In the genomic region with DNA sequence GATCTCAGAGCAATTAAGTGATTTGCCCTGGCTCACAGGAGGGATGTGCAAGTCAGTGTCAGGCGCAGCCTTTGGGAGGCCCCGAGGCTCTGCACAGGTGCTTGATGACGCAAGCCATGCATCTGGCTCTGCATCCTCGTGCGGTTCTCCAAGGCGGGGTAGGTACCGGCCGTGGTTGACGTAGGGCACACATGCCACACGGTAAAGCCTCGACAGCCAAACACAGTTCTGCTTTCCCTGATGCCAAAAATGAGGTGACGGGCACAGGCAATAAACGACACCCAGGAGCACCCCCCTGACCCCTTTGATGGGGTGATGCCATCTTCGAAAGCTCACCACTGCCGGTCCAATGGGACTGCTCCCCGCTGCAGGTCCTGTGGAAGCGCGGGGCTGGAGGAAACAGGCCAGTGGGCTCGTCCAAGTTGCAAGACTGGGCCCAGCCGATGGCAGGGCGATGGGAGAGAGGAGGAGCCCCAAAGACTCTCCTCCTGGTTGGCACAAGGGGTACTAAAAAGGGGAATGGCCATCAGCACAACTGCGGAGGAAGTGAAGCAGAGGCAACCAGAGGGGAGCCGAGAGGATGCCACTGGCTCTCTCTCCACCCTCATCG, we compare ENCODE assay signal across 15 cellular contexts.
DNase-seq lines count a peak whose midpoint lies in the region; ATAC-seq, FAIRE-seq and TF ChIP-seq lines count a peak whose summit lies in the region.
"Had no signal": no experiment of that assay in that cellular context is flagged by ENCODE, and none has a peak within 500 bp of the region (broad histone marks: within the 10 kb centered on the region; RNA-seq: fewer than 3 reads in every experiment).

No MANE protein-coding gene starts in this region.

- FAIRE-seq in kidney (lab: Jason Lieb, UNC): no peak
- FAIRE-seq: G401.6, GM12892, GM18507 had no signal

- intact Hi-C loops in kidney (cut with DNase I): no loop called here

- no peaks in the 10 kb centered on the region for H3K9me3 ChIP-seq in RWPE2 (ENCODE audit: severe bottlenecking)
- H3K9me3 ChIP-seq in kidney (ENCODE audit: control insufficient read depth in 1 of 2, low read length in 2 of 2): no peaks in the 10 kb centered on the region
- no peaks in the 10 kb centered on the region for H3K9me3 ChIP-seq in osteoblast (ENCODE audit: low read depth, low read length)

- TF ChIP-seq CTCF in RWPE2 (IDR thresholded peaks at IDR 0.05; ENCODE audit: poor library complexity, severe bottlenecking): no peak
- TF ChIP-seq CTCF in kidney (IDR thresholded peaks at IDR 0.05; ENCODE audit: borderline replicate concordance, extremely low read depth, insufficient read depth): no peak
- no peak for TF ChIP-seq CTCF in osteoblast (IDR thresholded peaks at IDR 0.05; ENCODE audit: extremely low read depth, low read depth, low read length)

- H3K27me3 ChIP-seq in RWPE2 (ENCODE audit: insufficient read depth, poor library complexity, severe bottlenecking): no peaks in the 10 kb centered on the region
- no peaks in the 10 kb centered on the region for H3K27me3 ChIP-seq in osteoblast (ENCODE audit: insufficient read depth, low read length)
- H3K27me3 ChIP-seq: BLaER1 treated with 17β-estradiol and CSF1 and Interleukin-3, amounts not matched to agents 10 nM and 100 nM had no signal

- DNase-seq in RWPE2 (ENCODE audit: low spot score): peak; percentile 41
- DNase-seq in kidney: peak; percentile 44
- peak; percentile 25 for DNase-seq in osteoblast (ENCODE audit: insufficient read length, low spot score, missing footprints)
- DNase-seq in activated effector memory CD4-positive, alpha-beta T cell treated with Interleukin-2 at 50 U/mL for 16 hours: no peak
- DNase-seq in COLO668 (lab: John Stamatoyannopoulos, UW; ENCODE audit: unreplicated experiment): no peak
- no peak for DNase-seq in DMS114 treated with DMSO at 0.1 percent for 48 hours (lab: John Stamatoyannopoulos, UW; ENCODE audit: unreplicated experiment)
- DNase-seq: CD8-positive, alpha-beta T cell; COR-L47; DMS 273 treated with DMSO at 0.1 percent for 48 hours; H9 had no signal

- H3K79me2 ChIP-seq in osteoblast (ENCODE audit: insufficient read depth, low read length): no peaks in the 10 kb centered on the region

- no peaks in the 10 kb centered on the region for H4K20me1 ChIP-seq in osteoblast (ENCODE audit: insufficient read depth, low read length)
- H4K20me1 ChIP-seq: BLaER1 treated with 17β-estradiol and CSF1 and Interleukin-3, amounts not matched to agents 10 nM and 100 nM had no signal

- H3K27ac ChIP-seq in RWPE2 (ENCODE audit: poor library complexity, severe bottlenecking) (no peak overlapping the region), kidney (ENCODE audit: low read depth in 2 of 2, low read length in 2 of 2) (no peak overlapping the region), osteoblast (ENCODE audit: low read depth, low read length) (no peak overlapping the region)
- H3K27ac ChIP-seq: BLaER1 treated with 17β-estradiol and CSF1 and Interleukin-3, amounts not matched to agents 10 nM and 100 nM had no signal

- no peak overlapping the region for H2AFZ ChIP-seq in osteoblast (ENCODE audit: low read length)
- H2AFZ ChIP-seq: GM23338 had no signal

- no peak overlapping the region for H3K4me3 ChIP-seq in RWPE2 (ENCODE audit: severe bottlenecking)
- no peak overlapping the region for H3K4me3 ChIP-seq in kidney (ENCODE audit: low read length in 2 of 2)
- no peak overlapping the region for H3K4me3 ChIP-seq in osteoblast (ENCODE audit: insufficient read depth, low read length)
- H3K4me3 ChIP-seq: BLaER1 treated with 17β-estradiol and CSF1 and Interleukin-3, amounts not matched to agents 10 nM and 100 nM; GM23338 had no signal

- no peak for ATAC-seq in RWPE2 (ENCODE audit: low read depth)
- ATAC-seq: CD8-positive, alpha-beta T cell; GM23338 had no signal

- H3K36me3 ChIP-seq in RWPE2 (ENCODE audit: low read depth): no peaks in the 10 kb centered on the region
- H3K36me3 ChIP-seq in kidney (ENCODE audit: control insufficient read depth in 1 of 2, insufficient read depth in 2 of 2, low read length in 2 of 2): no peaks in the 10 kb centered on the region
- H3K36me3 ChIP-seq in osteoblast (ENCODE audit: insufficient read depth, low read length): no peaks in the 10 kb centered on the region

- H3K4me1 ChIP-seq in RWPE2 (ENCODE audit: insufficient read depth, poor library complexity, severe bottlenecking) (no peaks in the 10 kb centered on the region), kidney (ENCODE audit: control insufficient read depth in 1 of 2, insufficient read depth in 1 of 2, low read depth in 1 of 2, low read length in 2 of 2) (no peaks in the 10 kb centered on the region), osteoblast (ENCODE audit: insufficient read depth, low read length) (no peaks in the 10 kb centered on the region)

- no peak overlapping the region for H3K9ac ChIP-seq in kidney (ENCODE audit: low read length in 2 of 2)
- H3K9ac ChIP-seq: BLaER1 treated with 17β-estradiol and CSF1 and Interleukin-3, amounts not matched to agents 10 nM and 100 nM had no signal

- H3K4me2 ChIP-seq in osteoblast (ENCODE audit: insufficient read depth, low read length): no peak overlapping the region
- H3K4me2 ChIP-seq: BLaER1 treated with 17β-estradiol and CSF1 and Interleukin-3, amounts not matched to agents 10 nM and 100 nM; GM23338 had no signal

Comparison
In these comparisons a context has a peak if more than half of its experiments do, and no peak if none do; other contexts are left out.
1. DNase-seq: peak in RWPE2 (single experiment), kidney (single experiment) and osteoblast (single experiment); none in activated effector memory CD4-positive, alpha-beta T cell treated with Interleukin-2 at 50 U/mL for 16 hours (single experiment), COLO668 (single experiment) and DMS114 treated with DMSO at 0.1 percent for 48 hours (single experiment).